In genomic region chr18:58779514-58779913, GRCh38 we compare ENCODE assay signal across 17 cellular contexts.
"Had no signal": no experiment of that assay in that cellular context is flagged by ENCODE, and none has a peak within 500 bp of the region (broad histone marks: within the 10 kb centered on the region; RNA-seq: fewer than 3 reads in every experiment).

No MANE protein-coding gene starts in this region.

- H3K9me3 Mint-ChIP-seq: activated naive CD4-positive, alpha-beta T cell treated with anti-CD3 and anti-CD28 coated beads, Interleukin-2, amount 50 U/mL, for 24 hours; central memory CD8-positive, alpha-beta T cell; natural killer cell treated with Interleukin-12 subunit alpha and Interleukin-12 subunit beta and Interleukin-15 and Interleukin-18, amount 100 ng/mL, for 72 hours; T-helper 1 cell treated with Interleukin-12 subunit alpha and Interleukin-12 subunit beta and Interleukin-4 antibody, amounts not matched to agents 30 μg/mL and 1 μg/mL, for 36 hours had no signal

- H3K27me3 Mint-ChIP-seq: central memory CD8-positive, alpha-beta T cell had no signal

- H3K4me3 ChIP-seq: body of pancreas, lung, thyroid gland had no signal

- H3K27ac Mint-ChIP-seq: activated naive CD4-positive, alpha-beta T cell treated with anti-CD3 and anti-CD28 coated beads, Interleukin-2, amount 50 U/mL, for 24 hours; natural killer cell treated with Interleukin-12 subunit alpha and Interleukin-12 subunit beta and Interleukin-15 and Interleukin-18, amount 100 ng/mL, for 72 hours; T-helper 1 cell treated with Interleukin-12 subunit alpha and Interleukin-12 subunit beta and Interleukin-4 antibody, amounts not matched to agents 30 μg/mL and 1 μg/mL, for 36 hours had no signal

- ATAC-seq: body of pancreas; natural killer cell treated with Interleukin-12 subunit alpha and Interleukin-12 subunit beta and Interleukin-15 and Interleukin-18, amount 100 ng/mL, for 72 hours; SK-N-SH treated with all-trans-retinoic acid at 6 μM for 48 hours had no signal

- H3K27me3 ChIP-seq: body of pancreas, thyroid gland had no signal

- DNase-seq: activated CD4-positive, alpha-beta T cell treated with anti-CD3 and anti-CD28 coated beads, Interleukin-2, amount 50 U/mL, for 1 hour; activated CD4-positive, CD25-positive, alpha-beta regulatory T cell; activated effector memory CD4-positive, alpha-beta T cell treated with Interleukin-2 at 50 U/mL for 16 hours; activated T-cell treated with anti-CD3 and anti-CD28 coated beads, Interleukin-2, amount 50 U/mL, for 1 hour; amniotic stem cell; body of pancreas; cortex of kidney; effector CD8-positive, alpha-beta T cell; hypothalamus; thyroid gland had no signal

- FAIRE-seq: TTC549 had no signal

- H3K4me1 Mint-ChIP-seq: activated naive CD4-positive, alpha-beta T cell treated with anti-CD3 and anti-CD28 coated beads, Interleukin-2, amount 50 U/mL, for 24 hours; central memory CD8-positive, alpha-beta T cell had no signal

- H3K4me3 Mint-ChIP-seq: activated naive CD4-positive, alpha-beta T cell treated with anti-CD3 and anti-CD28 coated beads, Interleukin-2, amount 50 U/mL, for 24 hours; central memory CD8-positive, alpha-beta T cell; natural killer cell treated with Interleukin-12 subunit alpha and Interleukin-12 subunit beta and Interleukin-15 and Interleukin-18, amount 100 ng/mL, for 72 hours; T-helper 1 cell treated with Interleukin-12 subunit alpha and Interleukin-12 subunit beta and Interleukin-4 antibody, amounts not matched to agents 30 μg/mL and 1 μg/mL, for 36 hours had no signal

- H3K9me3 ChIP-seq: body of pancreas, thyroid gland had no signal

- H3K36me3 ChIP-seq: thyroid gland had no signal

- H3K27ac ChIP-seq: body of pancreas, thyroid gland had no signal

- H3K36me3 Mint-ChIP-seq: activated naive CD4-positive, alpha-beta T cell treated with anti-CD3 and anti-CD28 coated beads, Interleukin-2, amount 50 U/mL, for 24 hours; natural killer cell treated with Interleukin-12 subunit alpha and Interleukin-12 subunit beta and Interleukin-15 and Interleukin-18, amount 100 ng/mL, for 72 hours had no signal
